12 cellular contexts compared by ENCODE assay signal in the genomic region with DNA sequence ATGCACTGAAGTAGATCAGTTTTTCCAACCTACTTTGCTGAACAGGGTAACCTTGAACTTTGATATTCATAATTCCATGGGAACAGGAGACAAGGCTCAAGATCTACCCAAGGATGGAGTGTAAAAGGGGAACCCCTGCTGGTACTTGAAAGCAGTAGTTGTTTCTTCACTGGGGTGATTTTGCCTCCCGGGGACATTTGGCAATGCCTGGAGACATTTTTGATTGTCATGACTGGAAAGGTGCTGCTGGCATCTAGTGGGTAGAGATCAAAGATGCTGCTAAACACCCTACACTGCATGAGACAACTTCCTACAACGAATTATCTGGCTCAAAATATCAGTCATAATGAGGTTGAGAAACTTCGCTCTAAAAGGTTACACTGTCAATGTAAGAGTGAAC.
DNase-seq lines count a peak whose midpoint lies in the region; ATAC-seq, FAIRE-seq and TF ChIP-seq lines count a peak whose summit lies in the region.
"Had no signal": no experiment of that assay in that cellular context is flagged by ENCODE, and none has a peak within 500 bp of the region (broad histone marks: within the 10 kb centered on the region; RNA-seq: fewer than 3 reads in every experiment).

No MANE protein-coding gene starts in this region.

- WGBS in A549 (ENCODE audit: missing lambda C conversion rate): 22% methylated on average over 3 of the region's 3 CpGs

- H3K27ac ChIP-seq in A549: no peak overlapping the region
- H3K27ac ChIP-seq in HEK293 (ENCODE audit: extremely low read depth, low read depth, low read length): no peak overlapping the region
- H3K27ac ChIP-seq: BLaER1, skin epidermis had no signal

- POLR2A ChIA-PET in A549 (lab: Yijun Ruan, JAX): no interaction called here
- POLR2A ChIA-PET in HEK293 (lab: Yijun Ruan, JAX): no interaction called here

- H3K36me3 ChIP-seq in HEK293 (ENCODE audit: control insufficient read depth in 2 of 2, insufficient read depth in 1 of 2, low read length in 2 of 2): no peaks in the 10 kb centered on the region
- H3K36me3 ChIP-seq: BLaER1 had no signal

- TF ChIP-seq RAD21 in A549 (conservative IDR thresholded peaks at IDR 0.05 in 1 of 2, IDR thresholded peaks at IDR 0.05 in 1 of 2): peak; percentile 30 to 41; a peak in 2 of 5 replicates

- DNase-seq in A549 (ENCODE audit: low read depth in 1 of 2, low spot score in 1 of 2): peak in 1 of 2 experiments; percentile 30
- DNase-seq in SK-MEL-5 (ENCODE audit: low read depth, low spot score): peak; percentile 7
- DNase-seq in glomerular visceral epithelial cell (ENCODE audit: extremely low spot score): peak; percentile 46
- DNase-seq in DMS79 (lab: John Stamatoyannopoulos, UW): no peak
- no peak for DNase-seq in urothelium cell line (ENCODE audit: low spot score)
- DNase-seq in activated naive CD8-positive, alpha-beta T cell treated with anti-CD3 and anti-CD28 coated beads, Interleukin-2, amount 50 U/mL, for 24 hours: no peak
- DNase-seq: endodermal cell, RPMI8226 had no signal

- no peak overlapping the region for H3K4me2 ChIP-seq in A549
- H3K4me2 ChIP-seq: BLaER1 had no signal

- ATAC-seq in A549 (peak in 1 of 2 experiments; percentile 39; a peak in 2 of 6 replicates), GM19328 (IDR thresholded peaks at IDR 0.05; ENCODE audit: unreplicated experiment) (no peak)
- ATAC-seq in activated naive CD8-positive, alpha-beta T cell treated with anti-CD3 and anti-CD28 coated beads, Interleukin-2, amount 50 U/mL, for 24 hours: no peak

- FAIRE-seq in A549 (lab: Jason Lieb, UNC) (no peak), urothelium cell line (lab: Jason Lieb, UNC) (no peak)

- H3K4me1 Mint-ChIP-seq in activated naive CD8-positive, alpha-beta T cell treated with anti-CD3 and anti-CD28 coated beads, Interleukin-2, amount 50 U/mL, for 24 hours: no peaks in the 10 kb centered on the region
- H3K4me1 Mint-ChIP-seq: endodermal cell had no signal

- no peaks in the 10 kb centered on the region for H3K36me3 Mint-ChIP-seq in activated naive CD8-positive, alpha-beta T cell treated with anti-CD3 and anti-CD28 coated beads, Interleukin-2, amount 50 U/mL, for 24 hours (ENCODE audit: low read depth)

- H3K27ac Mint-ChIP-seq in activated naive CD8-positive, alpha-beta T cell treated with anti-CD3 and anti-CD28 coated beads, Interleukin-2, amount 50 U/mL, for 24 hours: no peak overlapping the region
- H3K27ac Mint-ChIP-seq: endodermal cell had no signal

- H3K9me3 Mint-ChIP-seq in activated naive CD8-positive, alpha-beta T cell treated with anti-CD3 and anti-CD28 coated beads, Interleukin-2, amount 50 U/mL, for 24 hours: peaks cover 5% of the 10 kb centered on the region

- TF ChIP-seq EP300 in A549 (IDR thresholded peaks at IDR 0.05): no peak

- H3K9me3 ChIP-seq in A549: peaks cover 9% of the 10 kb centered on the region
- H3K9me3 ChIP-seq in HEK293 (ENCODE audit: control insufficient read depth, insufficient read depth, low read depth, low read length): no peaks in the 10 kb centered on the region; the same call in 1 of the 2 replicates

- TF ChIP-seq CTCF in A549 (IDR thresholded peaks at IDR 0.05) (peak; percentile 15; the same call in 1 of the 3 replicates), HEK293 (tag by site-specific recombination; IDR thresholded peaks at IDR 0.05) (peak; percentile 25; the same call in 1 of the 2 replicates)

- peaks cover 7% of the 10 kb centered on the region for H3K27me3 Mint-ChIP-seq in activated naive CD8-positive, alpha-beta T cell treated with anti-CD3 and anti-CD28 coated beads, Interleukin-2, amount 50 U/mL, for 24 hours

- in situ Hi-C loops in SK-MEL-5 (cut with HindIII; ENCODE audit: low pct_unique_long_range_greater_than_20kb, low sequenced_read_pairs): no loop called here

- H3K4me3 ChIP-seq in A549 (no peak overlapping the region), HEK293 (ENCODE audit: low read depth, low read length) (no peak overlapping the region)
- H3K4me3 ChIP-seq: BLaER1, skin epidermis had no signal

- CTCF ChIA-PET in A549 (lab: Yijun Ruan, JAX) (interaction anchor here (0.7 kb wide), 1 partner anchor 205 kb away, joined by 3 read pairs; no protein-coding TSS in a partner anchor), HEK293 (lab: Yijun Ruan, JAX) (no interaction called here)

- no peak overlapping the region for H3K4me3 Mint-ChIP-seq in activated naive CD8-positive, alpha-beta T cell treated with anti-CD3 and anti-CD28 coated beads, Interleukin-2, amount 50 U/mL, for 24 hours
- H3K4me3 Mint-ChIP-seq: endodermal cell had no signal

- H3K4me1 ChIP-seq in A549 (no peaks in the 10 kb centered on the region), HEK293 (ENCODE audit: control insufficient read depth, insufficient read depth, low read length) (no peaks in the 10 kb centered on the region)

- TF ChIP-seq POLR2A in A549 (IDR thresholded peaks at IDR 0.05; ENCODE audit: low read length): no peak

TF ChIP-seq in A549, 52 proteins besides CTCF, POLR2A, EP300 and RAD21 (continues in another document):
- TF ChIP-seq FOSB (CRISPR knock-in tag; IDR thresholded peaks at IDR 0.05) (no peak), PHF8 (IDR thresholded peaks at IDR 0.05; ENCODE audit: borderline replicate concordance, low read depth) (no peak), MYC (IDR thresholded peaks at IDR 0.05; ENCODE audit: borderline replicate concordance, low read length) (no peak), MAZ (IDR thresholded peaks at IDR 0.05; ENCODE audit: borderline replicate concordance, low read depth, low read length) (no peak), HOXB13 (CRISPR knock-in tag; IDR thresholded peaks at IDR 0.05; ENCODE audit: low read depth) (no peak), CHD4 (IDR thresholded peaks at IDR 0.05; ENCODE audit: borderline replicate concordance) (no peak), NPAS2 (CRISPR knock-in tag; IDR thresholded peaks at IDR 0.05; ENCODE audit: borderline replicate concordance) (no peak), TFCP2L1 (CRISPR knock-in tag; IDR thresholded peaks at IDR 0.05) (no peak), RFX5 (IDR thresholded peaks at IDR 0.05) (no peak), HEYL (CRISPR knock-in tag; IDR thresholded peaks at IDR 0.05) (no peak), JUN (IDR thresholded peaks at IDR 0.05) (no peak)
- TF ChIP-seq, protein P1, sequence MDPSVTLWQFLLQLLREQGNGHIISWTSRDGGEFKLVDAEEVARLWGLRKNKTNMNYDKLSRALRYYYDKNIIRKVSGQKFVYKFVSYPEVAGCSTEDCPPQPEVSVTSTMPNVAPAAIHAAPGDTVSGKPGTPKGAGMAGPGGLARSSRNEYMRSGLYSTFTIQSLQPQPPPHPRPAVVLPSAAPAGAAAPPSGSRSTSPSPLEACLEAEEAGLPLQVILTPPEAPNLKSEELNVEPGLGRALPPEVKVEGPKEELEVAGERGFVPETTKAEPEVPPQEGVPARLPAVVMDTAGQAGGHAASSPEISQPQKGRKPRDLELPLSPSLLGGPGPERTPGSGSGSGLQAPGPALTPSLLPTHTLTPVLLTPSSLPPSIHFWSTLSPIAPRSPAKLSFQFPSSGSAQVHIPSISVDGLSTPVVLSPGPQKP (IDR thresholded peaks at IDR 0.05; ENCODE audit: low read depth, low read length): no peak

TF ChIP-seq in HEK293, 187 proteins besides CTCF, POLR2A, EP300 and RAD21 (continues in another document):
- TF ChIP-seq, protein P2, sequence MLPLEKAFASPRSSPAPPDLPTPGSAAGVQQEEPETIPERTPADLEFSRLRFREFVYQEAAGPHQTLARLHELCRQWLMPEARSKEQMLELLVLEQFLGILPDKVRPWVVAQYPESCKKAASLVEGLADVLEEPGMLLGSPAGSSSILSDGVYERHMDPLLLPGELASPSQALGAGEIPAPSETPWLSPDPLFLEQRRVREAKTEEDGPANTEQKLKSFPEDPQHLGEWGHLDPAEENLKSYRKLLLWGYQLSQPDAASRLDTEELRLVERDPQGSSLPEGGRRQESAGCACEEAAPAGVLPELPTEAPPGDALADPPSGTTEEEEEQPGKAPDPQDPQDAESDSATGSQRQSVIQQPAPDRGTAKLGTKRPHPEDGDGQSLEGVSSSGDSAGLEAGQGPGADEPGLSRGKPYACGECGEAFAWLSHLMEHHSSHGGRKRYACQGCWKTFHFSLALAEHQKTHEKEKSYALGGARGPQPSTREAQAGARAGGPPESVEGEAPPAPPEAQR (tag by site-specific recombination; IDR thresholded peaks at IDR 0.05): no peak
- TF ChIP-seq IKZF3 (tag by site-specific recombination; IDR thresholded peaks at IDR 0.05): no peak
- no peak for TF ChIP-seq YY1 (tag by site-specific recombination; IDR thresholded peaks at IDR 0.05)
- TF ChIP-seq, protein P3, sequence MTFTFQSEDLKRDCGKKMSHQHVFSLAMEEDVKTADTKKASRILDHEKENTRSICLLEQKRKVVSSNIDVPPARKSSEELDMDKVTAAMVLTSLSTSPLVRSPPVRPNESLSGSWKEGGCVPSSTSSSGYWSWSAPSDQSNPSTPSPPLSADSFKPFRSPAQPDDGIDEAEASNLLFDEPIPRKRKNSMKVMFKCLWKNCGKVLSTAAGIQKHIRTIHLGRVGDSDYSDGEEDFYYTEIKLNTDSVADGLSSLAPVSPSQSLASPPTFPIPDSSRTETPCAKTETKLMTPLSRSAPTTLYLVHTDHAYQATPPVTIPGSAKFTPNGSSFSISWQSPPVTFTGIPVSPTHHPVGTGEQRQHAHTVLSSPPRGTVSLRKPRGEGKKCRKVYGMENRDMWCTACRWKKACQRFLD (tag by site-specific recombination; IDR thresholded peaks at IDR 0.05): no peak
- TF ChIP-seq SCRT1 (tag by site-specific recombination; IDR thresholded peaks at IDR 0.05; ENCODE audit: borderline replicate concordance): no peak
- no peak for TF ChIP-seq ZBTB7A (tag by site-specific recombination; IDR thresholded peaks at IDR 0.05; ENCODE audit: low read depth)
- no peak for TF ChIP-seq TCF7L2 (IDR thresholded peaks at IDR 0.05; ENCODE audit: borderline replicate concordance, low read depth, low read length)
- TF ChIP-seq ZNF292 (tag by site-specific recombination; IDR thresholded peaks at IDR 0.05; ENCODE audit: borderline replicate concordance, low read depth): no peak
- no peak for TF ChIP-seq ZNF549 (tag by site-specific recombination; IDR thresholded peaks at IDR 0.05)
- TF ChIP-seq ZNF121 (tag by site-specific recombination; IDR thresholded peaks at IDR 0.05): no peak

Comparison
In these comparisons a context has a peak if more than half of its experiments do, and no peak if none do; other contexts are left out.
1. DNase-seq: peak in SK-MEL-5 (single experiment) and glomerular visceral epithelial cell (single experiment); none in DMS79 (single experiment), urothelium cell line (single experiment) and activated naive CD8-positive, alpha-beta T cell treated with anti-CD3 and anti-CD28 coated beads, Interleukin-2, amount 50 U/mL, for 24 hours (single experiment).